13 cellular contexts compared by ENCODE assay signal in the genomic region with DNA sequence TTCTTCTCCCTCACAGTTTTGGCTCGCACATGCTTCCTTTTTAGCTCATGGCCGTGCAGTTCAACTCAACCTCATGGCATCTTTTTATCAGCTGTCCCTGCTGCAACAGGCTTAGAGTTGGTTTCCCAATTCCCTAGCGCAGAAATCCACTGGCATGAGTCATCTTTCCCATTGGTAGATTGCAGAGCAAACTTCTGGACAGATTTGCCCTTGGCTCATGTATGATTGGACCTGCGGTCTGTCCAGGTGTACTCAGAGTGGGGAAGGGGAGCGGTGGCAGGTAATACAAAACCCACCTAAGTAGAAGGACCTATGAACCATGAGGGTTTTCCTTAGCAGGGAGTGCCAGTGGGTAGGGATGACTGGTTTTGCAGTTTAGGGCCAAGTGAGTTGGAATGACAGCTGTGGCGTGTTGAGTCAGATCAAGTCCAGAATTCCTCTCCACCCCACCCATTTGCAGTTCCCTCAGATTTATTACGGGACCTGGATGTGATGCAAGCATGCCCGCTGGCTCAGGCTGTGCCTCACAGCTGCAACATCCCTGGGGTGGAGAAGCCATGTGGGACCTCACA.
A peak's percentile ranks its signal among the peaks of the same experiment; 100 is the strongest.
DNase-seq lines count a peak whose midpoint lies in the region; ATAC-seq and TF ChIP-seq lines count a peak whose summit lies in the region.
"Had no signal": no experiment of that assay in that cellular context is flagged by ENCODE, and none has a peak within 500 bp of the region (broad histone marks: within the 10 kb centered on the region; RNA-seq: fewer than 3 reads in every experiment).

No MANE protein-coding gene starts in this region.

- ATAC-seq in RWPE2 (ENCODE audit: low read depth) (peak; percentile 97), GM18502 (IDR thresholded peaks at IDR 0.05; ENCODE audit: poor library complexity, unreplicated experiment) (no peak)
- ATAC-seq: activated naive CD8-positive, alpha-beta T cell treated with anti-CD3 and anti-CD28 coated beads, Interleukin-2, amount 50 U/mL, for 24 hours had no signal

- no peak overlapping the region for H3K23ac ChIP-seq in trophoblast cell (ENCODE audit: low read length)

- H3K27me3 ChIP-seq in RWPE2 (ENCODE audit: insufficient read depth, poor library complexity, severe bottlenecking) (no peaks in the 10 kb centered on the region), trophoblast cell (ENCODE audit: insufficient read depth, low read length) (no peaks in the 10 kb centered on the region)
- H3K27me3 ChIP-seq: BLaER1 had no signal

- H3K9me3 ChIP-seq in RWPE2 (ENCODE audit: severe bottlenecking), result no peaks in the 10 kb centered on the region
- H3K9me3 ChIP-seq in trophoblast cell (ENCODE audit: insufficient read depth, low read depth, low read length), result peaks cover 2% of the 10 kb centered on the region
- H3K9me3 ChIP-seq: BLaER1 had no signal

- no CpG with 5 or more reads among the region's 8 CpGs for WGBS in trophoblast cell (ENCODE audit: extremely low coverage, insufficient coverage, insufficient read length)

- no peak overlapping the region for H2BK5ac ChIP-seq in trophoblast cell (ENCODE audit: low read depth, low read length, poor library complexity)

- H4K8ac ChIP-seq in trophoblast cell (ENCODE audit: low read depth, low read length), result no peak overlapping the region

- no peak overlapping the region for H2AK5ac ChIP-seq in trophoblast cell (ENCODE audit: low read length)

- H2BK12ac ChIP-seq in trophoblast cell (ENCODE audit: low read length), result peak overlapping the region; percentile 57

- no peak overlapping the region for H3K9ac ChIP-seq in trophoblast cell (ENCODE audit: low read length)
- H3K9ac ChIP-seq: BLaER1, parathyroid adenoma had no signal

- peaks cover 2% of the 10 kb centered on the region for H3K79me2 ChIP-seq in trophoblast cell (ENCODE audit: control insufficient read depth, insufficient read depth, low read length, poor library complexity)
- H3K79me2 ChIP-seq: parathyroid adenoma had no signal

- peak overlapping the region; percentile 48 for H3K18ac ChIP-seq in trophoblast cell (ENCODE audit: low read length)

- H4K91ac ChIP-seq in trophoblast cell (ENCODE audit: low read depth, low read length), result peak overlapping the region; percentile 16

- no peak for TF ChIP-seq CTCF in AG09319 (IDR thresholded peaks at IDR 0.05; ENCODE audit: low read depth, low read length)
- no peak for TF ChIP-seq CTCF in RWPE2 (IDR thresholded peaks at IDR 0.05; ENCODE audit: poor library complexity, severe bottlenecking)
- no peak for TF ChIP-seq CTCF in fibroblast of pulmonary artery (IDR thresholded peaks at IDR 0.05; ENCODE audit: low read length, missing control alignments)

- H3K4me2 ChIP-seq in trophoblast cell (ENCODE audit: low read length), result no peak overlapping the region
- H3K4me2 ChIP-seq: BLaER1 had no signal

- H3K27ac ChIP-seq in RWPE2 (ENCODE audit: poor library complexity, severe bottlenecking), result peak overlapping the region; percentile 95
- no peak overlapping the region for H3K27ac ChIP-seq in trophoblast cell (ENCODE audit: low read depth, low read length)
- H3K27ac ChIP-seq: BLaER1, parathyroid adenoma had no signal

- no peak overlapping the region for H4K12ac ChIP-seq in trophoblast cell (ENCODE audit: low read depth, low read length)

- H3K36me3 ChIP-seq in RWPE2 (ENCODE audit: low read depth) (no peaks in the 10 kb centered on the region), trophoblast cell (ENCODE audit: control insufficient read depth in 1 of 2, insufficient read depth in 2 of 2, low read length in 2 of 2) (no peaks in the 10 kb centered on the region)
- H3K36me3 ChIP-seq: BLaER1 had no signal

- no peak overlapping the region for H2AFZ ChIP-seq in trophoblast cell (ENCODE audit: insufficient read depth, low read length, poor library complexity)
- H2AFZ ChIP-seq: parathyroid adenoma had no signal

- H3K4me3 ChIP-seq in RWPE2 (ENCODE audit: severe bottlenecking) (no peak overlapping the region), fibroblast of pulmonary artery (replicated peaks; ENCODE audit: low read depth, low read length) (no peak overlapping the region), trophoblast cell (ENCODE audit: low read depth, low read length) (no peak overlapping the region)
- H3K4me3 ChIP-seq: BLaER1 had no signal

- no peak overlapping the region for H3K14ac ChIP-seq in trophoblast cell (ENCODE audit: low read length)

- DNase-seq in AG09319 (ENCODE audit: extremely low read depth, low read depth), result peak; percentile 53
- peak; percentile 87 for DNase-seq in RWPE2 (ENCODE audit: low spot score)
- DNase-seq in fibroblast of pulmonary artery (ENCODE audit: low read depth), result peak; percentile 86
- peak; percentile 90 to 95 for DNase-seq in trophoblast cell
- no peak for DNase-seq in GM19240 (ENCODE audit: insufficient read length, low spot score)
- no peak for DNase-seq in amniotic stem cell (lab: John Stamatoyannopoulos, UW)
- DNase-seq in kidney glomerular epithelial cell (lab: John Stamatoyannopoulos, UW), result no peak
- DNase-seq: activated CD4-positive, alpha-beta T cell treated with anti-CD3 and anti-CD28 coated beads, Interleukin-2, amount 50 U/mL, for 1 hour; activated naive CD8-positive, alpha-beta T cell treated with anti-CD3 and anti-CD28 coated beads, Interleukin-2, amount 50 U/mL, for 24 hours; NCI-H1105 had no signal

- H3K79me1 ChIP-seq in trophoblast cell (ENCODE audit: low read length), result peaks cover 2% of the 10 kb centered on the region

- H3K4me1 ChIP-seq in RWPE2 (ENCODE audit: insufficient read depth, poor library complexity, severe bottlenecking) (peaks cover 21% of the 10 kb centered on the region), trophoblast cell (ENCODE audit: control insufficient read depth in 1 of 2, insufficient read depth in 2 of 2, low read length in 2 of 2) (peaks cover 7 to 10% of the 10 kb centered on the region in 2 experiments)
- H3K4me1 ChIP-seq: BLaER1 had no signal

- H2BK120ac ChIP-seq in trophoblast cell (ENCODE audit: insufficient read depth, low read length, poor library complexity), result no peak overlapping the region

- H3K4ac ChIP-seq in trophoblast cell (ENCODE audit: low read depth, low read length), result no peak overlapping the region

Comparison
In these comparisons a context has a peak if more than half of its experiments do, and no peak if none do; other contexts are left out.
1. DNase-seq: peak in AG09319 (single experiment), RWPE2 (single experiment), fibroblast of pulmonary artery (single experiment) and trophoblast cell (2 of 2); none in GM19240 (single experiment), amniotic stem cell (single experiment) and kidney glomerular epithelial cell (single experiment).